In the genomic region with DNA sequence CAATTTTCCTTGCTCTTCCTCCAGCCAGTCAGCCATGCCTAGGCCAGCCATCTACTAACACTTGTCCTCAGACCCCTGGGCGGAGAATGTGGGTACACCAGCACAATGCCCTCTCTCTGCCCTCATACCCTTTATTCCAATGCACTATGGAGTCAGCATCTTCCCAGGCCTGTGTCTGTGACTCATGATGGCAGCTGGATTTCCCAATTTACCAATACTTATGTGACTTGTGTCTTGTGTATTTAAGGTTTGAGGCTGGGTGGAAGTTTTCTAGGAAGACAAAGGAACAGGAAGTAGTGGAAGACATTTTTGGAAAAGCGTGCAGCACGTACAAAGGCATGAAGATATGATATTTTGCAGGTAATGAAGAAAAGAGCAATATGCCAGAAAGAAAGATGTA, we compare ENCODE assay signal across 14 cellular contexts.
DNase-seq lines count a peak whose midpoint lies in the region; ATAC-seq and FAIRE-seq lines count a peak whose summit lies in the region.
"Had no signal": no experiment of that assay in that cellular context is flagged by ENCODE, and none has a peak within 500 bp of the region (broad histone marks: within the 10 kb centered on the region; RNA-seq: fewer than 3 reads in every experiment).

No MANE protein-coding gene starts in this region.

- no peak overlapping the region for H3K4me3 ChIP-seq in ACC112 (ENCODE audit: low read depth, low read length)
- H3K4me3 ChIP-seq in HUES6 (ENCODE audit: low read depth, low read length): no peak overlapping the region
- H3K4me3 ChIP-seq in trophoblast cell (ENCODE audit: low read depth, low read length): no peak overlapping the region
- H3K4me3 ChIP-seq in CD4-positive, alpha-beta memory T cell (ENCODE audit: low read length in 2 of 2): no peak overlapping the region
- H3K4me3 ChIP-seq: esophagus squamous epithelium, upper lobe of right lung had no signal

- peak overlapping the region; percentile 1 for H2AK5ac ChIP-seq in trophoblast cell (ENCODE audit: low read length)

- no peaks in the 10 kb centered on the region for H3K27me3 ChIP-seq in ACC112 (ENCODE audit: insufficient read depth, low read length)
- H3K27me3 ChIP-seq in HUES6 (ENCODE audit: control insufficient read depth, insufficient read depth, low read length): no peaks in the 10 kb centered on the region
- H3K27me3 ChIP-seq in trophoblast cell (ENCODE audit: insufficient read depth, low read length): no peaks in the 10 kb centered on the region
- peaks cover 4% of the 10 kb centered on the region for H3K27me3 ChIP-seq in CD4-positive, alpha-beta memory T cell (ENCODE audit: insufficient read depth, low read length)
- H3K27me3 ChIP-seq: esophagus squamous epithelium, upper lobe of right lung had no signal

- DNase-seq in trophoblast cell (peak; percentile 80 to 87), LoVo (ENCODE audit: low spot score) (no peak), GM19239 (ENCODE audit: insufficient read length, low spot score) (no peak)
- DNase-seq in CD4-positive, alpha-beta memory T cell: no peak
- DNase-seq: anterior cingulate cortex, esophagus squamous epithelium, nephron progenitor cell, T-helper 1 cell, upper lobe of right lung had no signal

- no peaks in the 10 kb centered on the region for H3K4me1 Mint-ChIP-seq in CD4-positive, alpha-beta memory T cell

- WGBS in trophoblast cell (ENCODE audit: extremely low coverage, insufficient coverage, insufficient read length): no CpG with 5 or more reads among the region's 3 CpGs

- peak overlapping the region; percentile 63 for H4K91ac ChIP-seq in trophoblast cell (ENCODE audit: low read depth, low read length)

- no peak overlapping the region for H3K4me2 ChIP-seq in trophoblast cell (ENCODE audit: low read length)

- peak overlapping the region; percentile 61 for H2BK120ac ChIP-seq in trophoblast cell (ENCODE audit: insufficient read depth, low read length, poor library complexity)

- H3K79me2 ChIP-seq in ACC112 (ENCODE audit: control insufficient read depth, insufficient read depth, low read length, unreplicated experiment): no peaks in the 10 kb centered on the region
- H3K79me2 ChIP-seq in trophoblast cell (ENCODE audit: control insufficient read depth, insufficient read depth, low read length, poor library complexity): no peaks in the 10 kb centered on the region

- H2AFZ ChIP-seq in ACC112 (ENCODE audit: low read length, unreplicated experiment) (no peak overlapping the region), trophoblast cell (ENCODE audit: insufficient read depth, low read length, poor library complexity) (peak overlapping the region; percentile 12)

- CTCF ChIA-PET in CD4-positive, alpha-beta memory T cell (lab: Charles Lee; ENCODE audit: partially characterized antibody): no interaction called here

- peaks cover 20% of the 10 kb centered on the region for H3K79me1 ChIP-seq in trophoblast cell (ENCODE audit: low read length)

- H3K27ac ChIP-seq in ACC112 (ENCODE audit: low read depth, low read length) (peak overlapping the region; percentile 5; the same call in 1 of the 2 replicates), HUES6 (ENCODE audit: low read depth, low read length) (no peak overlapping the region), trophoblast cell (ENCODE audit: low read depth, low read length) (peak overlapping the region; percentile 77)
- H3K27ac ChIP-seq in CD4-positive, alpha-beta memory T cell (ENCODE audit: low read depth, low read length): no peak overlapping the region
- H3K27ac ChIP-seq: RWPE1, upper lobe of right lung had no signal

- peak overlapping the region; percentile 13 for H3K4ac ChIP-seq in trophoblast cell (ENCODE audit: low read depth, low read length)

- H3K9me3 Mint-ChIP-seq in CD4-positive, alpha-beta memory T cell: peaks cover 0 to 3% (median 0%) of the 10 kb centered on the region in 8 donors

- no peaks in the 10 kb centered on the region for H3K9me3 ChIP-seq in HUES6 (ENCODE audit: control insufficient read depth, insufficient read depth, low read depth, low read length)
- H3K9me3 ChIP-seq in trophoblast cell (ENCODE audit: insufficient read depth, low read depth, low read length): no peaks in the 10 kb centered on the region
- H3K9me3 ChIP-seq in CD4-positive, alpha-beta memory T cell (ENCODE audit: control insufficient read depth in 1 of 2, low read length in 2 of 2): no peaks in the 10 kb centered on the region
- H3K9me3 ChIP-seq: esophagus squamous epithelium, upper lobe of right lung had no signal

- H3K9ac ChIP-seq in HUES6 (ENCODE audit: low read length) (peak overlapping the region; percentile 21), trophoblast cell (ENCODE audit: low read length) (no peak overlapping the region)

- H3K36me3 Mint-ChIP-seq in CD4-positive, alpha-beta memory T cell: no peaks in the 10 kb centered on the region

- H2BK5ac ChIP-seq in trophoblast cell (ENCODE audit: low read depth, low read length, poor library complexity): peak overlapping the region; percentile 55

- ATAC-seq in esophagus mucosa (peak; percentile 13), HG02970 (IDR thresholded peaks at IDR 0.05; ENCODE audit: low FRiP score, unreplicated experiment) (no peak)
- ATAC-seq: upper lobe of right lung had no signal

- H3K36me3 ChIP-seq in ACC112 (ENCODE audit: insufficient read depth, low read length) (no peaks in the 10 kb centered on the region), HUES6 (ENCODE audit: control insufficient read depth, insufficient read depth, low read length) (no peaks in the 10 kb centered on the region), trophoblast cell (ENCODE audit: control insufficient read depth in 1 of 2, insufficient read depth in 2 of 2, low read length in 2 of 2) (no peaks in the 10 kb centered on the region)
- no peaks in the 10 kb centered on the region for H3K36me3 ChIP-seq in CD4-positive, alpha-beta memory T cell (ENCODE audit: insufficient read depth, low read length)
- H3K36me3 ChIP-seq: esophagus squamous epithelium, upper lobe of right lung had no signal

- peak overlapping the region; percentile 7 for H4K8ac ChIP-seq in trophoblast cell (ENCODE audit: low read depth, low read length)

- peaks cover 21% of the 10 kb centered on the region for H3K4me1 ChIP-seq in ACC112 (ENCODE audit: control insufficient read depth, insufficient read depth, low read length, unreplicated experiment)
- H3K4me1 ChIP-seq in HUES6 (ENCODE audit: control insufficient read depth, insufficient read depth, low read length): peaks cover 43% of the 10 kb centered on the region
- H3K4me1 ChIP-seq in trophoblast cell (ENCODE audit: control insufficient read depth in 1 of 2, insufficient read depth in 2 of 2, low read length in 2 of 2): peaks cover 20 to 28% of the 10 kb centered on the region in 2 experiments
- no peaks in the 10 kb centered on the region for H3K4me1 ChIP-seq in CD4-positive, alpha-beta memory T cell (ENCODE audit: insufficient read depth, low read length)
- H3K4me1 ChIP-seq: upper lobe of right lung had no signal

- POLR2A ChIA-PET in CD4-positive, alpha-beta memory T cell (lab: Charles Lee; ENCODE audit: partially characterized antibody): no interaction called here

- H3K27me3 Mint-ChIP-seq in CD4-positive, alpha-beta memory T cell: peaks cover 3 to 9% of the 10 kb centered on the region in 2 donors

- no peak overlapping the region for H3K27ac Mint-ChIP-seq in CD4-positive, alpha-beta memory T cell

- no peak overlapping the region for H3K23ac ChIP-seq in trophoblast cell (ENCODE audit: low read length)

- H3K14ac ChIP-seq in trophoblast cell (ENCODE audit: low read length): peak overlapping the region; percentile 36

- no peak for FAIRE-seq in GM19239 (lab: Jason Lieb, UNC)

- H3K18ac ChIP-seq in trophoblast cell (ENCODE audit: low read length): peak overlapping the region; percentile 13

- H4K12ac ChIP-seq in trophoblast cell (ENCODE audit: low read depth, low read length): no peak overlapping the region

- intact Hi-C loops in CD4-positive, alpha-beta memory T cell (cut with micrococcal nuclease): no loop called here

- H2BK12ac ChIP-seq in trophoblast cell (ENCODE audit: low read length): peak overlapping the region; percentile 60

- no peak overlapping the region for H3K4me3 Mint-ChIP-seq in CD4-positive, alpha-beta memory T cell

Comparison
In these comparisons a context has a peak if more than half of its experiments do, and no peak if none do; other contexts are left out.
1. H3K27ac ChIP-seq: peak in ACC112 (single experiment) and trophoblast cell (single experiment); none in HUES6 (single experiment) and CD4-positive, alpha-beta memory T cell (single experiment).
2. DNase-seq: peak in trophoblast cell (2 of 2); none in LoVo (single experiment), GM19239 (single experiment) and CD4-positive, alpha-beta memory T cell (0 of 5).